ENCODE assay signal across 8 cellular contexts in the genomic region with DNA sequence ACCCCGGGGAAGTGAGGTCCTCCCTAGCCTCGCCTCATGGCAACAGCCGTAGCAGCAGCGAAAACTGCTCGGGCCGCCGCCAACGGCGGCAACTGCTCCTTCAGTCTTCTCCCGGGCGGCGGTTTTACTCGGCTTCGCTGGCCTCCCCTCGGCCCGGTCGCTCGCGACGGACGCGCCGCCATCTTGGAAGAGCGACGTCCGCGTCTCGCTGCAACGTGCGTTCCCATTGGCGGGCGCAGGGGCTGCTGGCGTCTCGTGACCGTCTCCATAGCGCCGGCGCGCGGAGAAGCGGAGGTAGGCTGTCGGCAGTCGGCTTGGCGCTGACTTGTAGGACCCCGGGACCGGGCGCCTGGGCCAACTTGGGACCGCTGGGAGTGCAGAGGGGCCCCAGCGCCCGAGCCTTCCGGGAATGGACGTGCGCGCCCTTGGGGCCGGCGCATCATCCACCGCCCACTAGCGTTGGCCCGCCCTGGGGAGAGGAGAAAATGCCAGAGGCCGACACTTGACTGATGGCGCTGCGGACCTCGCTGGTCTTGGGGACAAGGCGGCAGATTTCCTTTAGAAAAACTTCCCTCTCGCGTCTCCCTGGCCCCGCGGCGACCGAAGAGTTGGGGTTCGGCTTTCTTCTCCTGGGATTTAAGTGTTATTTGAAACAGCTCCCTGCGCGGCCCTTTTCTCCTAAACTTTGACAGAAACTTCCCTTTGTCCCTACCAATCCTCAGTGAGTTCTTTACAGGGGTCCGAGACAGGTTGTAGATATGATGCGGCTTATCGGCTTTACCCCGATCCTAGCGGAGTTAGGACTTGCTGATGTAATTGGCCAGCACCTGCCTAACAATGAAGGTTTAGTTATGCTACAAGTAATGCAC. TPM values are rescaled to one million over a fixed set of nuclear protein-coding genes. Genes with fewer than 3 reads are reported as not detected.
DNase-seq lines count a peak whose midpoint lies in the region; ATAC-seq lines count a peak whose summit lies in the region.

A gene with protein sequence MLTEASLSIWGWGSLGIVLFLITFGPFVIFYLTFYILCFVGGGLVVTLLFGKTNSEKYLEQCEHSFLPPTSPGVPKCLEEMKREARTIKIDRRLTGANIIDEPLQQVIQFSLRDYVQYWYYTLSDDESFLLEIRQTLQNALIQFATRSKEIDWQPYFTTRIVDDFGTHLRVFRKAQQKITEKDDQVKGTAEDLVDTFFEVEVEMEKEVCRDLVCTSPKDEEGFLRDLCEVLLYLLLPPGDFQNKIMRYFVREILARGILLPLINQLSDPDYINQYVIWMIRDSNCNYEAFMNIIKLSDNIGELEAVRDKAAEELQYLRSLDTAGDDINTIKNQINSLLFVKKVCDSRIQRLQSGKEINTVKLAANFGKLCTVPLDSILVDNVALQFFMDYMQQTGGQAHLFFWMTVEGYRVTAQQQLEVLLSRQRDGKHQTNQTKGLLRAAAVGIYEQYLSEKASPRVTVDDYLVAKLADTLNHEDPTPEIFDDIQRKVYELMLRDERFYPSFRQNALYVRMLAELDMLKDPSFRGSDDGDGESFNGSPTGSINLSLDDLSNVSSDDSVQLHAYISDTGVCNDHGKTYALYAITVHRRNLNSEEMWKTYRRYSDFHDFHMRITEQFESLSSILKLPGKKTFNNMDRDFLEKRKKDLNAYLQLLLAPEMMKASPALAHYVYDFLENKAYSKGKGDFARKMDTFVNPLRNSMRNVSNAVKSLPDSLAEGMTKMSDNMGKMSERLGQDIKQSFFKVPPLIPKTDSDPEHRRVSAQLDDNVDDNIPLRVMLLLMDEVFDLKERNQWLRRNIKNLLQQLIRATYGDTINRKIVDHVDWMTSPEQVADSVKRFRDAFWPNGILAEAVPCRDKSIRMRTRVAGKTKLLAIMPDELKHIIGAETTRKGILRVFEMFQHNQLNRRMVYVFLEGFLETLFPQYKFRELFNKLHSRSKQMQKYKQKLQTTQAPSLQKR (minus strand): TSS at position 193 of the 869 bp plus-strand sequence. CDS start 199 bp downstream, outside the sequence.

- in situ Hi-C loops in GM23248 (cut with MboI), result no loop called here

- peaks cover 49% of the 10 kb centered on the region for H3K79me2 ChIP-seq in GM23248 (ENCODE audit: insufficient read depth)

- CTCF ChIA-PET in naive thymus-derived CD4-positive, alpha-beta T cell (lab: Charles Lee), result no interaction called here

- no peaks in the 10 kb centered on the region for H3K9me3 ChIP-seq in GM23248 (ENCODE audit: low read depth)
- H3K9me3 ChIP-seq in naive thymus-derived CD4-positive, alpha-beta T cell (ENCODE audit: control insufficient read depth in 2 of 3, low read length in 3 of 3), result no peaks in the 10 kb centered on the region

- intact Hi-C loops in activated T-helper 1 cell treated with anti-CD3 and anti-CD28 coated beads, Interleukin-12 subunit alpha, Interleukin-12 subunit beta, Interleukin-2, Interleukin-4 antibody, amounts not matched to agents 30 ng/mL and 10 ng/mL and 1 ng/mL, durations not matched to agents 14 hours and 24 hours and 36 hours (cut with micrococcal nuclease), result loop anchor here (1.0 to 10.0 kb wide), 7 partner anchors 12 to 1518 kb away; a partner anchor contains a TSS
- intact Hi-C loops in naive thymus-derived CD4-positive, alpha-beta T cell (cut with micrococcal nuclease), result loop anchor here (1.0 to 5.0 kb wide), 11 partner anchors 93 to 1769 kb away; a partner anchor contains a TSS

- H3K9ac ChIP-seq in GM23248, result peak within 1 kb of the TSS; percentile 98

- peak within 1 kb of the TSS; percentile 98 for H3K4me2 ChIP-seq in GM23248 (ENCODE audit: unreplicated experiment)

- H3K27ac ChIP-seq in GM23248, result peak within 1 kb of the TSS; percentile 90
- H3K27ac ChIP-seq in naive thymus-derived CD4-positive, alpha-beta T cell (ENCODE audit: low read depth, low read length), result peak within 1 kb of the TSS; percentile 95

- no peaks in the 10 kb centered on the region for H3K9me3 Mint-ChIP-seq in activated T-helper 1 cell treated with anti-CD3 and anti-CD28 coated beads, Interleukin-12 subunit alpha, Interleukin-12 subunit beta, Interleukin-2, Interleukin-4 antibody, amounts not matched to agents 30 ng/mL and 10 ng/mL and 1 ng/mL, durations not matched to agents 14 hours and 24 hours and 36 hours
- peaks cover 0 to 2% (median 0%) of the 10 kb centered on the region in 11 donors for H3K9me3 Mint-ChIP-seq in naive thymus-derived CD4-positive, alpha-beta T cell
- no peaks in the 10 kb centered on the region for H3K9me3 Mint-ChIP-seq in stimulated activated naive B cell treated with anti-CD40 and anti-IgM and Interleukin-4, amounts not matched to agents 10 μg/mL and 1 μg/mL and 100 μg/mL, for 72 hours

- H2AFZ ChIP-seq in GM23248, result peak within 1 kb of the TSS; percentile 98

- H3K4me3 Mint-ChIP-seq in activated T-helper 1 cell treated with anti-CD3 and anti-CD28 coated beads, Interleukin-12 subunit alpha, Interleukin-12 subunit beta, Interleukin-2, Interleukin-4 antibody, amounts not matched to agents 30 ng/mL and 10 ng/mL and 1 ng/mL, durations not matched to agents 14 hours and 24 hours and 36 hours, result peak within 1 kb of the TSS; percentile 92
- H3K4me3 Mint-ChIP-seq in naive thymus-derived CD4-positive, alpha-beta T cell, result peak within 1 kb of the TSS; percentile 98 to 99 (median 99)
- peak within 1 kb of the TSS; percentile 98 to 99 for H3K4me3 Mint-ChIP-seq in stimulated activated naive B cell treated with anti-CD40 and anti-IgM and Interleukin-4, amounts not matched to agents 10 μg/mL and 1 μg/mL and 100 μg/mL, for 72 hours

- WGBS in GM23248 (ENCODE audit: low coverage in 1 of 2, low lambda C conversion rate in 2 of 2, missing lambda C conversion rate in 2 of 2), 2 experiments, result 0 to 2% methylated on average over 47 to 66 of the region's 78 CpGs

- H3K9me2 ChIP-seq in GM23248 (ENCODE audit: insufficient read depth), result no peaks in the 10 kb centered on the region

- peak within 1 kb of the TSS; percentile 93 for H3K27ac Mint-ChIP-seq in activated T-helper 1 cell treated with anti-CD3 and anti-CD28 coated beads, Interleukin-12 subunit alpha, Interleukin-12 subunit beta, Interleukin-2, Interleukin-4 antibody, amounts not matched to agents 30 ng/mL and 10 ng/mL and 1 ng/mL, durations not matched to agents 14 hours and 24 hours and 36 hours
- H3K27ac Mint-ChIP-seq in naive thymus-derived CD4-positive, alpha-beta T cell, result peak within 1 kb of the TSS; percentile 91 to 99 (median 98)
- H3K27ac Mint-ChIP-seq in stimulated activated naive B cell treated with anti-CD40 and anti-IgM and Interleukin-4, amounts not matched to agents 10 μg/mL and 1 μg/mL and 100 μg/mL, for 72 hours, result peak within 1 kb of the TSS; percentile 100

- peaks cover 19% of the 10 kb centered on the region for H3K4me1 ChIP-seq in GM23248 (ENCODE audit: insufficient read depth)
- H3K4me1 ChIP-seq in naive thymus-derived CD4-positive, alpha-beta T cell (ENCODE audit: control insufficient read depth in 2 of 2, insufficient read depth in 2 of 2, low read length in 2 of 2), result peaks cover 12 to 19% of the 10 kb centered on the region in 2 donors

- H4K20me1 ChIP-seq in GM23248 (ENCODE audit: insufficient read depth), result no peaks in the 10 kb centered on the region

- POLR2A ChIA-PET in naive thymus-derived CD4-positive, alpha-beta T cell (lab: Charles Lee), result interaction anchor here (0.7 kb wide), 1 partner anchor 12 kb away, joined by 3 read pairs; no protein-coding TSS in a partner anchor

- no peaks in the 10 kb centered on the region for H3K36me3 ChIP-seq in GM23248 (ENCODE audit: low read depth)
- peaks cover 0 to 10% (median 0%) of the 10 kb centered on the region in 3 experiments for H3K36me3 ChIP-seq in naive thymus-derived CD4-positive, alpha-beta T cell (ENCODE audit: control insufficient read depth in 2 of 3, insufficient read depth in 3 of 3, low read length in 3 of 3)

- H3F3A ChIP-seq in GM23248 (ENCODE audit: insufficient read depth), result 0 out of 2 replicates have a peak, but pooled peaks cover 3% of the 10 kb centered on the region

- ATAC-seq in naive thymus-derived CD4-positive, alpha-beta T cell, result peak; percentile 97
- peak; percentile 87 to 92 for ATAC-seq in stimulated activated naive B cell treated with anti-CD40 and anti-IgM and Interleukin-4, amounts not matched to agents 10 μg/mL and 1 μg/mL and 100 μg/mL, for 72 hours (replicated peaks)

- H3K27me3 ChIP-seq in GM23248 (replicated peaks; ENCODE audit: insufficient read depth), result no peaks in the 10 kb centered on the region
- H3K27me3 ChIP-seq in naive thymus-derived CD4-positive, alpha-beta T cell (ENCODE audit: control insufficient read depth in 2 of 2, insufficient read depth in 2 of 2, low read length in 2 of 2), result no peaks in the 10 kb centered on the region

- H3K4me3 ChIP-seq in GM23248, result peak within 1 kb of the TSS; percentile 90
- H3K4me3 ChIP-seq in naive thymus-derived CD4-positive, alpha-beta T cell (ENCODE audit: low read length), result peak within 1 kb of the TSS; percentile 90

- peaks cover 7% of the 10 kb centered on the region for H3K36me3 Mint-ChIP-seq in activated T-helper 1 cell treated with anti-CD3 and anti-CD28 coated beads, Interleukin-12 subunit alpha, Interleukin-12 subunit beta, Interleukin-2, Interleukin-4 antibody, amounts not matched to agents 30 ng/mL and 10 ng/mL and 1 ng/mL, durations not matched to agents 14 hours and 24 hours and 36 hours (ENCODE audit: low read depth)
- H3K36me3 Mint-ChIP-seq in naive thymus-derived CD4-positive, alpha-beta T cell, result peaks cover 0 to 5% (median 0%) of the 10 kb centered on the region in 5 donors
- peaks cover 8 to 11% of the 10 kb centered on the region in 2 donors for H3K36me3 Mint-ChIP-seq in stimulated activated naive B cell treated with anti-CD40 and anti-IgM and Interleukin-4, amounts not matched to agents 10 μg/mL and 1 μg/mL and 100 μg/mL, for 72 hours

- peaks cover 36% of the 10 kb centered on the region for H3K4me1 Mint-ChIP-seq in activated T-helper 1 cell treated with anti-CD3 and anti-CD28 coated beads, Interleukin-12 subunit alpha, Interleukin-12 subunit beta, Interleukin-2, Interleukin-4 antibody, amounts not matched to agents 30 ng/mL and 10 ng/mL and 1 ng/mL, durations not matched to agents 14 hours and 24 hours and 36 hours (ENCODE audit: low read depth)
- H3K4me1 Mint-ChIP-seq in naive thymus-derived CD4-positive, alpha-beta T cell, result peaks cover 35 to 56% (median 50%) of the 10 kb centered on the region in 7 donors
- peaks cover 12 to 31% of the 10 kb centered on the region in 2 donors for H3K4me1 Mint-ChIP-seq in stimulated activated naive B cell treated with anti-CD40 and anti-IgM and Interleukin-4, amounts not matched to agents 10 μg/mL and 1 μg/mL and 100 μg/mL, for 72 hours

- peak; percentile 93 for DNase-seq in EH (ENCODE audit: low read depth)
- peak; percentile 99 for DNase-seq in GM23248
- DNase-seq in Kasumi-1 (lab: John Stamatoyannopoulos, UW), result peak; percentile 63 to 86
- peak; percentile 91 for DNase-seq in RKO (ENCODE audit: low spot score)
- peak; percentile 86 for DNase-seq in activated T-helper 1 cell treated with anti-CD3 and anti-CD28 coated beads, Interleukin-12 subunit alpha, Interleukin-12 subunit beta, Interleukin-2, Interleukin-4 antibody, amounts not matched to agents 30 ng/mL and 10 ng/mL and 1 ng/mL, durations not matched to agents 14 hours and 24 hours and 36 hours (ENCODE audit: low spot score)
- peak; percentile 92 for DNase-seq in fibroblast of gingiva (ENCODE audit: low read depth)
- peak; percentile 80 to 89 (median 86) for DNase-seq in naive thymus-derived CD4-positive, alpha-beta T cell
- DNase-seq in stimulated activated naive B cell treated with anti-CD40 and anti-IgM and Interleukin-4, amounts not matched to agents 10 μg/mL and 1 μg/mL and 100 μg/mL, for 72 hours, result peak; percentile 84

- H3K27me3 Mint-ChIP-seq in activated T-helper 1 cell treated with anti-CD3 and anti-CD28 coated beads, Interleukin-12 subunit alpha, Interleukin-12 subunit beta, Interleukin-2, Interleukin-4 antibody, amounts not matched to agents 30 ng/mL and 10 ng/mL and 1 ng/mL, durations not matched to agents 14 hours and 24 hours and 36 hours (ENCODE audit: insufficient read depth), result peaks cover 7% of the 10 kb centered on the region
- H3K27me3 Mint-ChIP-seq in naive thymus-derived CD4-positive, alpha-beta T cell, result peaks cover 0 to 19% (median 0%) of the 10 kb centered on the region in 5 donors
- H3K27me3 Mint-ChIP-seq in stimulated activated naive B cell treated with anti-CD40 and anti-IgM and Interleukin-4, amounts not matched to agents 10 μg/mL and 1 μg/mL and 100 μg/mL, for 72 hours, result no peaks in the 10 kb centered on the region

RNA-seq across cellular contexts. Expression of the gene that starts here (rescaled TPM):
- 34.2 and 50.8 TPM in 2 replicates for total RNA-seq in GM23248 (2014; rRNA removed; shearing (Covaris generic))
- 21.0 and 21.8 TPM in 2 replicates for polyA plus RNA-seq in GM23248 (2016; fragmentation: Nextera tagmentation; extraction: Ambion mirVana)
- total RNA-seq in activated T-helper 1 cell treated with anti-CD3 and anti-CD28 coated beads, Interleukin-12 subunit alpha, Interleukin-12 subunit beta, Interleukin-2, Interleukin-4 antibody, amounts not matched to agents 30 ng/mL and 10 ng/mL and 1 ng/mL, durations not matched to agents 14 hours and 24 hours and 36 hours, result 27.3 and 27.6 TPM in 2 replicates
- 10 to 100 TPM; 23.8 to 40.9 (median 29.0) TPM for total RNA-seq in naive thymus-derived CD4-positive, alpha-beta T cell
- polyA plus RNA-seq in naive thymus-derived CD4-positive, alpha-beta T cell, result 10 to 100 TPM; 10.4 to 13.0 TPM

Comparison
In these comparisons a context has a peak if more than half of its experiments do, and no peak if none do; other contexts are left out.
1. Peak in every context shown above with its lines: DNase-seq, ATAC-seq, H3K4me3 ChIP-seq and H3K27ac ChIP-seq.